8 cellular contexts compared by ENCODE assay signal in genomic region chr14:88005978-88006851, GRCh38. TPM values are rescaled to one million over a fixed set of nuclear protein-coding genes. Genes with fewer than 3 reads are reported as not detected.
DNase-seq lines count a peak whose midpoint lies in the region; ATAC-seq and TF ChIP-seq lines count a peak whose summit lies in the region.

No MANE protein-coding gene starts in this region.

- no peaks in the 10 kb centered on the region for H3K9me3 Mint-ChIP-seq in activated naive CD4-positive, alpha-beta T cell treated with anti-CD3 and anti-CD28 coated beads for 36 hours
- H3K9me3 Mint-ChIP-seq in Caco-2 (ENCODE audit: unreplicated experiment): no peaks in the 10 kb centered on the region
- no peaks in the 10 kb centered on the region for H3K9me3 Mint-ChIP-seq in MCF 10A (ENCODE audit: unreplicated experiment)

- DNase-seq in Peyer's patch: peak in 2 of 3 donors; percentile 73 to 85
- DNase-seq in activated naive CD4-positive, alpha-beta T cell treated with anti-CD3 and anti-CD28 coated beads for 36 hours: peak; percentile 85
- peak; percentile 74 for DNase-seq in spleen
- DNase-seq in Caco-2: no peak
- no peak for DNase-seq in NCI-H1048 (lab: John Stamatoyannopoulos, UW)
- DNase-seq in MCF 10A (ENCODE audit: unreplicated experiment): no peak

- CTCF ChIA-PET in activated naive CD4-positive, alpha-beta T cell treated with anti-CD3 and anti-CD28 coated beads for 36 hours (lab: Charles Lee): interaction anchor here (1.2 to 3.8 kb wide), 2 partner anchors 12 to 162 kb away, joined by 3 to 22 read pairs; partner anchors contain the start of gene GALC
- CTCF ChIA-PET in Caco-2 (lab: Charles Lee): no interaction called here
- CTCF ChIA-PET in MCF 10A (lab: Yijun Ruan, JAX): no interaction called here

- peak overlapping the region; percentile 88 for H3K4me3 Mint-ChIP-seq in activated naive CD4-positive, alpha-beta T cell treated with anti-CD3 and anti-CD28 coated beads for 36 hours
- H3K4me3 Mint-ChIP-seq in Caco-2 (ENCODE audit: unreplicated experiment) (no peak overlapping the region), MCF 10A (ENCODE audit: unreplicated experiment) (no peak overlapping the region)

- peaks cover 33% of the 10 kb centered on the region for H3K36me3 Mint-ChIP-seq in activated naive CD4-positive, alpha-beta T cell treated with anti-CD3 and anti-CD28 coated beads for 36 hours (ENCODE audit: low read depth)
- H3K36me3 Mint-ChIP-seq in Caco-2 (ENCODE audit: insufficient read depth, unreplicated experiment) (no peaks in the 10 kb centered on the region), MCF 10A (ENCODE audit: insufficient read depth, unreplicated experiment) (no peaks in the 10 kb centered on the region)

- 34 to 53% (median 44%) methylated on average over 13 of the region's 13 CpGs for WGBS in spleen, 5 donors

- peak overlapping the region; percentile 10 to 28 (median 22) for H3K4me3 ChIP-seq in Peyer's patch
- H3K4me3 ChIP-seq in spleen: peak overlapping the region; percentile 29 to 70 (median 40)
- H3K4me3 ChIP-seq in Caco-2 (ENCODE audit: low read depth, low read length): no peak overlapping the region

- H3K4me1 Mint-ChIP-seq in activated naive CD4-positive, alpha-beta T cell treated with anti-CD3 and anti-CD28 coated beads for 36 hours (ENCODE audit: low read depth): peaks cover 63% of the 10 kb centered on the region
- H3K4me1 Mint-ChIP-seq in Caco-2 (ENCODE audit: low read depth, unreplicated experiment) (peaks cover 5% of the 10 kb centered on the region), MCF 10A (ENCODE audit: insufficient read depth, unreplicated experiment) (no peaks in the 10 kb centered on the region)

- no peaks in the 10 kb centered on the region for H3K27me3 ChIP-seq in Peyer's patch
- no peaks in the 10 kb centered on the region for H3K27me3 ChIP-seq in spleen (replicated peaks in 1 of 7)
- no peaks in the 10 kb centered on the region for H3K27me3 ChIP-seq in Caco-2 (replicated peaks; ENCODE audit: control insufficient read depth, insufficient read depth, low read length)

- no peaks in the 10 kb centered on the region for H3K9me3 ChIP-seq in Peyer's patch
- no peaks in the 10 kb centered on the region for H3K9me3 ChIP-seq in spleen
- no peaks in the 10 kb centered on the region for H3K9me3 ChIP-seq in Caco-2

- TF ChIP-seq CTCF in Peyer's patch (IDR thresholded peaks at IDR 0.05) (no peak), spleen (IDR thresholded peaks at IDR 0.05 in 8 of 11, conservative IDR thresholded peaks at IDR 0.05 in 3 of 11) (no peak), Caco-2 (IDR thresholded peaks at IDR 0.05; ENCODE audit: insufficient read depth in 1 of 2, low read depth in 1 of 2, low read length in 1 of 2, severe bottlenecking in 1 of 2, unreplicated experiment in 1 of 2) (no peak), MCF 10A (IDR thresholded peaks at IDR 0.05; ENCODE audit: unreplicated experiment) (no peak)

- TF ChIP-seq POLR2A in Peyer's patch (IDR thresholded peaks at IDR 0.05): no peak
- TF ChIP-seq POLR2A in spleen (IDR thresholded peaks at IDR 0.05): peak in 1 of 3 donors; percentile 42

- no peaks in the 10 kb centered on the region for H3K27me3 Mint-ChIP-seq in activated naive CD4-positive, alpha-beta T cell treated with anti-CD3 and anti-CD28 coated beads for 36 hours (ENCODE audit: low read depth)
- peaks cover 6% of the 10 kb centered on the region for H3K27me3 Mint-ChIP-seq in Caco-2 (ENCODE audit: insufficient read depth, unreplicated experiment)
- H3K27me3 Mint-ChIP-seq in MCF 10A (ENCODE audit: insufficient read depth, unreplicated experiment): peaks cover 44% of the 10 kb centered on the region

- BruUV-seq in Caco-2 (replicated peaks; lab: Mats Ljungman, UMichigan): no TSS peak
- no TSS peak for BruUV-seq in MCF 10A (replicated peaks; lab: Mats Ljungman, UMichigan)

- peak overlapping the region; percentile 95 for H3K27ac Mint-ChIP-seq in activated naive CD4-positive, alpha-beta T cell treated with anti-CD3 and anti-CD28 coated beads for 36 hours
- H3K27ac Mint-ChIP-seq in Caco-2 (ENCODE audit: unreplicated experiment): no peak overlapping the region
- no peak overlapping the region for H3K27ac Mint-ChIP-seq in MCF 10A (ENCODE audit: low read depth, unreplicated experiment)

- H3K27ac ChIP-seq in Peyer's patch (peak overlapping the region; percentile 67 to 76 (median 74)), spleen (peak overlapping the region; percentile 84 to 91 (median 89))

- intact Hi-C loops in activated naive CD4-positive, alpha-beta T cell treated with anti-CD3 and anti-CD28 coated beads for 36 hours (cut with micrococcal nuclease): loop anchor here (1.0 to 5.0 kb wide), 8 partner anchors 13 to 1951 kb away; partner anchors contain the start of genes EML5, GALC and ZC3H14
- intact Hi-C loops in spleen (cut with DNase I; ENCODE audit: low total_unique reads): no loop called here
- intact Hi-C loops in Caco-2 (cut with micrococcal nuclease; ENCODE audit: unreplicated experiment): no loop called here
- intact Hi-C loops in MCF 10A (cut with micrococcal nuclease): no loop called here

- POLR2A ChIA-PET in Caco-2 (lab: Charles Lee): no interaction called here
- POLR2A ChIA-PET in MCF 10A (lab: Yijun Ruan, JAX): no interaction called here

- H3K36me3 ChIP-seq in Peyer's patch (no peaks in the 10 kb centered on the region), spleen (peaks cover 0 to 11% (median 0%) of the 10 kb centered on the region in 6 donors), Caco-2 (ENCODE audit: control insufficient read depth, insufficient read depth, low read length) (no peaks in the 10 kb centered on the region)

- ATAC-seq in GM18502 (IDR thresholded peaks at IDR 0.05; ENCODE audit: poor library complexity, unreplicated experiment): peak; percentile 91
- peak; percentile 94 for ATAC-seq in HG02798 (IDR thresholded peaks at IDR 0.05; ENCODE audit: poor library complexity, unreplicated experiment)

- H3K4me1 ChIP-seq in Peyer's patch (peaks cover 0 to 3% (median 0%) of the 10 kb centered on the region in 4 donors), spleen (peaks cover 9 to 98% (median 64%) of the 10 kb centered on the region in 6 donors), Caco-2 (no peaks in the 10 kb centered on the region)

RNA-seq across cellular contexts. Expression of gene GPR65, which starts 1.3 kb away (rescaled TPM):
- total RNA-seq in Peyer's patch (1 to 10 TPM in 3 of 4 donors, under 1 TPM in 1; 0.76 to 1.7 (median 1.2) TPM), spleen (10 to 100 TPM; 13.7 to 28.6 (median 16.1) TPM), Caco-2 (2022) (not detected in 2 replicates), MCF 10A (2022) (not detected in 2 replicates)
- 10 to 100 TPM; 10.4 to 11.1 TPM for total RNA-seq in activated naive CD4-positive, alpha-beta T cell treated with anti-CD3 and anti-CD28 coated beads for 36 hours
- polyA plus RNA-seq in spleen: 10 to 100 TPM in 1 of 3 donors, 1 to 10 TPM in 2; 9.4 to 10.7 (median 9.8) TPM

RNA-seq across cellular contexts. Expression of gene GALC, which starts 13.2 kb away (rescaled TPM):
- 10 to 100 TPM in 3 of 4 donors, 1 to 10 TPM in 1; 8.3 to 47.6 (median 42.3) TPM for total RNA-seq in Peyer's patch
- total RNA-seq in activated naive CD4-positive, alpha-beta T cell treated with anti-CD3 and anti-CD28 coated beads for 36 hours: 10 to 100 TPM; 11.2 to 12.7 TPM
- 10 to 100 TPM; 26.9 to 61.7 (median 42.4) TPM for total RNA-seq in spleen
- polyA plus RNA-seq in spleen: 1 to 10 TPM; 3.8 to 7.2 (median 5.9) TPM
- total RNA-seq in Caco-2 (2022): 16.3 and 19.9 TPM in 2 replicates
- 1.0 and 3.7 TPM in 2 replicates for total RNA-seq in MCF 10A (2022)

Comparison
In these comparisons a context has a peak if more than half of its experiments do, and no peak if none do; other contexts are left out.
1. DNase-seq: peak in Peyer's patch (2 of 3), activated naive CD4-positive, alpha-beta T cell treated with anti-CD3 and anti-CD28 coated beads for 36 hours (single experiment) and spleen (single experiment); none in Caco-2 (0 of 2), NCI-H1048 (single experiment) and MCF 10A (single experiment).
2. RNA of gene GPR65, which starts 1.3 kb away (total RNA-seq): 13.7 to 28.6 TPM in spleen and 10.4 to 11.1 TPM in activated naive CD4-positive, alpha-beta T cell treated with anti-CD3 and anti-CD28 coated beads for 36 hours; 0.76 to 1.7 TPM in Peyer's patch, not detected in Caco-2 and not detected in MCF 10A; every median in the first group is over 4 times any median in the second.